In the genomic region with DNA sequence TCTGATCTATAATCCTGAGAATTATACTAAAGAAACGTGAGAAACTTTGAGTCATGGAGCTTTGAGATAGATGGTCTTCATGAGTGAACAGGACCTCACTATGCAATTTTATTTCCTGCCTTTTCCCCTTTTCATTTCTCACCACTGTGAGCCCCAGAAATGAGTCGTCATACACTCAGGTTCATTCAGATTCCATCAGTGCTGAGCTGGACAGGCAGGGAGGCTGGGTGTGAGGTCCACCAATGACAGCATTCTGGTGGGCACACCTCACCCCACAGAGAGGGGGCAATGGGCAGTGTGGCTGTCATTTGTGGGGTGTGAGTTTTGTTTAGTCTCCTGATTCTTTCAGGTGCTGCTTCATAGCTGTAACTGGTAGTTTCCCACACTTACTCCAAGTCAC, we compare ENCODE assay signal across 20 cellular contexts. TPM values are rescaled to one million over a fixed set of nuclear protein-coding genes. Genes with fewer than 3 reads are reported as not detected.
DNase-seq lines count a peak whose midpoint lies in the region; ATAC-seq, FAIRE-seq and TF ChIP-seq lines count a peak whose summit lies in the region.
"Had no signal": no experiment of that assay in that cellular context is flagged by ENCODE, and none has a peak within 500 bp of the region (broad histone marks: within the 10 kb centered on the region; RNA-seq: fewer than 3 reads in every experiment).

No MANE protein-coding gene starts in this region.

- no peak overlapping the region for H3K4me3 Mint-ChIP-seq in activated naive CD4-positive, alpha-beta T cell treated with anti-CD3 and anti-CD28 coated beads, Interleukin-2, amount 50 U/mL, for 24 hours
- H3K4me3 Mint-ChIP-seq: stimulated activated naive B cell treated with anti-CD40 and anti-IgM and Interleukin-4, amounts not matched to agents 10 μg/mL and 1 μg/mL and 100 μg/mL, for 72 hours had no signal

- H3K4me1 ChIP-seq in GM12878 (ENCODE audit: control insufficient read depth, insufficient read depth, low read length) (peaks cover 39% of the 10 kb centered on the region), upper lobe of left lung (no peaks in the 10 kb centered on the region)
- H3K4me1 ChIP-seq: left lung, tibial artery had no signal

- no peak overlapping the region for H3K9ac ChIP-seq in GM12878 (ENCODE audit: control insufficient read depth, insufficient read depth, low read length)

- CTCF ChIA-PET in GM12878 (lab: Yijun Ruan, JAX), result interaction anchor here (0.5 to 7.4 kb wide), 6 partner anchors 10 to 125 kb away, joined by 3 to 78 read pairs (median 7); partner anchors contain the start of gene TIGIT

- H3K4me1 Mint-ChIP-seq in activated naive CD4-positive, alpha-beta T cell treated with anti-CD3 and anti-CD28 coated beads, Interleukin-2, amount 50 U/mL, for 24 hours, result peaks cover 52% of the 10 kb centered on the region

- WGBS in GM12878 (ENCODE audit: insufficient coverage, insufficient replicate concordance, low lambda C conversion rate, missing lambda C conversion rate), result 54% methylated on average over 2 of the region's 2 CpGs
- 67 to 86% methylated on average over 2 of the region's 2 CpGs for WGBS in upper lobe of left lung, 2 donors

- H3K79me2 ChIP-seq in GM12878 (ENCODE audit: control insufficient read depth, insufficient read depth, low read length), result no peaks in the 10 kb centered on the region

- no TSS peak for BruUV-seq in GM12878 (replicated peaks; lab: Mats Ljungman, UMichigan)

- DNase-seq in activated naive CD4-positive, alpha-beta T cell treated with anti-CD3 and anti-CD28 coated beads, Interleukin-2, amount 50 U/mL, for 16 hours, result no peak
- peak; percentile 5 for DNase-seq in HK-2 (ENCODE audit: unreplicated experiment)
- no peak for DNase-seq in GM12878 (ENCODE audit: low read depth, low spot score)
- peak; percentile 42 for DNase-seq in stimulated activated naive CD8-positive, alpha-beta T cell treated with anti-CD3 and anti-CD28 coated beads, Interleukin-15, Interleukin-2, amounts not matched to agents 100 U/mL and 50 U/mL, for 24 hours
- no peak for DNase-seq in MG63
- no peak for DNase-seq in upper lobe of left lung
- DNase-seq: aorta; DND-41; effector CD4-positive, alpha-beta T cell; left lung; NCI-H1417; NCI-H524; stimulated activated naive B cell treated with anti-CD40 and anti-IgM and Interleukin-4, amounts not matched to agents 10 μg/mL and 1 μg/mL and 100 μg/mL, for 72 hours; tibial artery had no signal

- H3K4me3 ChIP-seq in GM12878, result no peak overlapping the region
- H3K4me3 ChIP-seq in MG63, result no peak overlapping the region
- H3K4me3 ChIP-seq in upper lobe of left lung, result no peak overlapping the region
- H3K4me3 ChIP-seq: left lung, tibial artery had no signal

- no peaks in the 10 kb centered on the region for H3K9me3 Mint-ChIP-seq in activated naive CD4-positive, alpha-beta T cell treated with anti-CD3 and anti-CD28 coated beads, Interleukin-2, amount 50 U/mL, for 24 hours
- H3K9me3 Mint-ChIP-seq: stimulated activated naive B cell treated with anti-CD40 and anti-IgM and Interleukin-4, amounts not matched to agents 10 μg/mL and 1 μg/mL and 100 μg/mL, for 72 hours had no signal

- H3K4me2 ChIP-seq in GM12878 (ENCODE audit: control insufficient read depth, insufficient read depth), result 0 out of 2 replicates have a peak overlapping the region, but pooled peaks have one; percentile 14

- in situ Hi-C loops in GM12878 (cut with MboI), result no loop called here

- no peak for TF ChIP-seq EP300 in GM12878 (IDR thresholded peaks at IDR 0.05; ENCODE audit: borderline replicate concordance in 1 of 2, control insufficient read depth in 1 of 2, low read depth in 2 of 2, low read length in 2 of 2)
- no peak for TF ChIP-seq EP300 in upper lobe of left lung (IDR thresholded peaks at IDR 0.05)

- no peaks in the 10 kb centered on the region for H3K27me3 Mint-ChIP-seq in activated naive CD4-positive, alpha-beta T cell treated with anti-CD3 and anti-CD28 coated beads, Interleukin-2, amount 50 U/mL, for 24 hours

- SMC1A ChIA-PET in GM12878 (lab: Charles Lee; ENCODE audit: uncharacterized antibody, unreplicated experiment), result interaction anchor here (0.9 to 4.3 kb wide), 8 partner anchors 13 to 156 kb away, joined by 3 to 57 read pairs (median 4); no protein-coding TSS in a partner anchor

- H3K9me3 ChIP-seq in GM12878 (replicated peaks; ENCODE audit: control insufficient read depth, insufficient read depth, low read length) (no peaks in the 10 kb centered on the region), MG63 (no peaks in the 10 kb centered on the region), upper lobe of left lung (no peaks in the 10 kb centered on the region)
- H3K9me3 ChIP-seq: left lung, tibial artery had no signal

- no peak overlapping the region for H2AFZ ChIP-seq in GM12878 (ENCODE audit: control insufficient read depth, low read depth, low read length)

- no peak for TF ChIP-seq POLR2A in GM12878 (IDR thresholded peaks at IDR 0.05; ENCODE audit: low read depth, low read length)
- no peak for TF ChIP-seq POLR2A in upper lobe of left lung (IDR thresholded peaks at IDR 0.05)

- TF ChIP-seq CTCF in GM12878 (IDR thresholded peaks at IDR 0.05 in 2 of 3, conservative IDR thresholded peaks at IDR 0.05 in 1 of 3; ENCODE audit: control insufficient read depth in 2 of 3, extremely low read depth in 1 of 3, insufficient read depth in 1 of 3, low read depth in 3 of 3, low read length in 3 of 3), result no peak
- no peak for TF ChIP-seq CTCF in upper lobe of left lung (IDR thresholded peaks at IDR 0.05)

- H3K27me3 ChIP-seq in GM12878 (replicated peaks in 1 of 2; ENCODE audit: control insufficient read depth in 2 of 2, insufficient read depth in 2 of 2, low read length in 1 of 2), result no peaks in the 10 kb centered on the region
- H3K27me3 ChIP-seq in MG63, result no peaks in the 10 kb centered on the region
- no peaks in the 10 kb centered on the region for H3K27me3 ChIP-seq in upper lobe of left lung
- H3K27me3 ChIP-seq: left lung, tibial artery had no signal

- peak overlapping the region; percentile 24 for H3K27ac Mint-ChIP-seq in activated naive CD4-positive, alpha-beta T cell treated with anti-CD3 and anti-CD28 coated beads, Interleukin-2, amount 50 U/mL, for 24 hours
- H3K27ac Mint-ChIP-seq: stimulated activated naive B cell treated with anti-CD40 and anti-IgM and Interleukin-4, amounts not matched to agents 10 μg/mL and 1 μg/mL and 100 μg/mL, for 72 hours had no signal

- no peaks in the 10 kb centered on the region for H4K20me1 ChIP-seq in GM12878 (ENCODE audit: control insufficient read depth, insufficient read depth)

- FAIRE-seq in GM12878 (lab: Jason Lieb, UNC), result no peak
- FAIRE-seq: H54, TTC549 had no signal

- RAD21 ChIA-PET in GM12878 (lab: Charles Lee; ENCODE audit: unreplicated experiment), result interaction anchor here (0.9 to 2.3 kb wide), 7 partner anchors 10 to 97 kb away, joined by 3 to 26 read pairs (median 4); partner anchors contain the start of gene TIGIT

- TF ChIP-seq RAD21 in GM12878 (IDR thresholded peaks at IDR 0.05; ENCODE audit: insufficient read depth, low read depth, low read length), result no peak

- intact Hi-C loops in GM12878 (cut with micrococcal nuclease; ENCODE audit: unreplicated experiment), result no loop called here

- peaks cover 7% of the 10 kb centered on the region for H3K36me3 Mint-ChIP-seq in activated naive CD4-positive, alpha-beta T cell treated with anti-CD3 and anti-CD28 coated beads, Interleukin-2, amount 50 U/mL, for 24 hours

- H3K36me3 ChIP-seq in GM12878 (ENCODE audit: control insufficient read depth in 2 of 2, insufficient read depth in 2 of 2, low read length in 1 of 2), result no peaks in the 10 kb centered on the region
- H3K36me3 ChIP-seq in MG63, result no peaks in the 10 kb centered on the region
- no peaks in the 10 kb centered on the region for H3K36me3 ChIP-seq in upper lobe of left lung
- H3K36me3 ChIP-seq: left lung, tibial artery had no signal

- ATAC-seq in GM12878 (no peak), HG03442 (IDR thresholded peaks at IDR 0.05; ENCODE audit: unreplicated experiment) (no peak), upper lobe of left lung (ENCODE audit: low FRiP score in 2 of 2) (no peak)
- peak; percentile 78 for ATAC-seq in stimulated activated naive CD8-positive, alpha-beta T cell treated with anti-CD3 and anti-CD28 coated beads, Interleukin-15, Interleukin-2, amounts not matched to agents 100 U/mL and 50 U/mL, for 24 hours
- ATAC-seq: esophagus mucosa; left lung; stimulated activated naive B cell treated with anti-CD40 and anti-IgM and Interleukin-4, amounts not matched to agents 10 μg/mL and 1 μg/mL and 100 μg/mL, for 72 hours had no signal

- POLR2A ChIA-PET in GM12878 (lab: Charles Lee), result interaction anchor here (1.1 kb wide), 1 partner anchor 8 kb away, joined by 3 read pairs; no protein-coding TSS in a partner anchor

- no peak overlapping the region for H3K27ac ChIP-seq in GM12878 (ENCODE audit: control insufficient read depth, insufficient read depth)
- no peak overlapping the region for H3K27ac ChIP-seq in upper lobe of left lung
- H3K27ac ChIP-seq: left lung, tibial artery had no signal

RNA-seq across cellular contexts. Expression of gene TIGIT, which starts 16.9 kb away (rescaled TPM):
- 0.15 TPM in 2 replicates for total RNA-seq in GM12878 (2013; cell fraction: nucleolus; rRNA removed)
- total RNA-seq in GM12878 (2014; rRNA removed) (0.38 and 0.56 TPM in 2 replicates), GM12878 (2014; rRNA removed; fragmentation: Illumina TruSeq; extraction: Trizol) (0.37 and 1.0 TPM in 2 replicates), GM12878 (2021) (0.21 and 0.85 TPM in 2 replicates), upper lobe of left lung (1 to 10 TPM in 3 of 6 donors, under 1 TPM in 2, not detected in 1; 0.69 to 1.6 (median 1.0) TPM)
- 0.68 TPM for polyA plus RNA-seq in GM12878 (2011; ENCODE audit: low read depth)
- polyA plus RNA-seq in GM12878 (2011; rRNA removed) (0.08 and 0.23 TPM in 2 replicates), GM12878 (2014; fragmentation: Illumina TruSeq; extraction: Trizol) (0.38 and 1.1 TPM in 2 replicates), GM12878 (2014; fragmentation: Nextera tagmentation; extraction: Ambion mirVana) (1 to 10 TPM; 2.7 to 4.7 TPM), GM12878 (2014; rRNA removed) (0.50 and 7.2 TPM in 2 replicates), GM12878 (2016; fragmentation: Nextera tagmentation; extraction: Ambion mirVana) (1 to 10 TPM; 3.1 to 3.8 TPM)
- 0.30 and 0.72 TPM in 2 replicates for polyA plus RNA-seq in GM12878 (2011; cell fraction: cytosol; rRNA removed)
- polyA plus RNA-seq in GM12878 (2011; cell fraction: nucleus; rRNA removed), result 0.51 and 1.3 TPM in 2 replicates
- 4.8 and 7.2 TPM in 2 replicates for polyA plus RNA-seq in GM12878 (2012)
- polyA minus RNA-seq in GM12878 (2011; rRNA and poly(A)+ RNA removed), result 0.26 and 0.59 TPM in 2 replicates
- not detected in 2 replicates for polyA minus RNA-seq in GM12878 (2011; cell fraction: cytosol; rRNA and poly(A)+ RNA removed)
- 0.73 and 0.86 TPM in 2 replicates for polyA minus RNA-seq in GM12878 (2011; cell fraction: nucleus; rRNA and poly(A)+ RNA removed)
- total RNA-seq in MG63 (2014; rRNA removed; shearing (Covaris generic); ENCODE audit: low replicate concordance), result not detected in 2 replicates
- total RNA-seq: glomerular endothelial cell had no signal

Comparison
In these comparisons a context has a peak if more than half of its experiments do, and no peak if none do; other contexts are left out.
1. DNase-seq: peak in HK-2 (single experiment) and stimulated activated naive CD8-positive, alpha-beta T cell treated with anti-CD3 and anti-CD28 coated beads, Interleukin-15, Interleukin-2, amounts not matched to agents 100 U/mL and 50 U/mL, for 24 hours (single experiment); none in activated naive CD4-positive, alpha-beta T cell treated with anti-CD3 and anti-CD28 coated beads, Interleukin-2, amount 50 U/mL, for 16 hours (single experiment), GM12878 (single experiment), MG63 (single experiment) and upper lobe of left lung (0 of 2).